ENCODE assay signal across 11 cellular contexts in genomic region chr6:134446228-134446848, GRCh38.
A peak's percentile ranks its signal among the peaks of the same experiment; 100 is the strongest.
DNase-seq lines count a peak whose midpoint lies in the region; ATAC-seq, FAIRE-seq and TF ChIP-seq lines count a peak whose summit lies in the region.
"Had no signal": no experiment of that assay in that cellular context is flagged by ENCODE, and none has a peak within 500 bp of the region (broad histone marks: within the 10 kb centered on the region; RNA-seq: fewer than 3 reads in every experiment).

No MANE protein-coding gene starts in this region.

- H3K4me3 ChIP-seq in BE2C (ENCODE audit: low read depth, low read length) (no peak overlapping the region), bronchial epithelial cell (ENCODE audit: low read depth, low read length) (no peak overlapping the region)

- peaks cover 5% of the 10 kb centered on the region; the same call in 1 of the 2 replicates for H3K4me1 ChIP-seq in BE2C

- no peak for ATAC-seq in GM18873 (IDR thresholded peaks at IDR 0.05; ENCODE audit: low FRiP score, unreplicated experiment)

- DNase-seq in BE2C: peak; percentile 20
- DNase-seq in NCI-H1694 (lab: John Stamatoyannopoulos, UW): peak; percentile 30
- peak; percentile 67 for DNase-seq in bronchial epithelial cell (ENCODE audit: low read depth)
- DNase-seq in left kidney (ENCODE audit: low read depth, low spot score): peak; percentile 58
- no peak for DNase-seq in mesenteric fat pad (ENCODE audit: low spot score)
- DNase-seq in stimulated activated CD4-positive, alpha-beta T cell treated with anti-CD3 and anti-CD28 coated beads, Interleukin-2, amount 100 ng/mL, for 48 hours: no peak
- no peak for DNase-seq in MV-4-11 (lab: John Stamatoyannopoulos, UW)
- DNase-seq: activated CD4-positive, CD25-positive, alpha-beta regulatory T cell treated with anti-CD3 and anti-CD28 coated beads, Interleukin-2, amount 50 U/mL, for 72 hours; stimulated activated CD4-positive, alpha-beta T cell treated with anti-CD3 and anti-CD28 coated beads, Interleukin-2, amount 100 ng/mL, for 24 hours; trophoblast cell had no signal

- H3K36me3 ChIP-seq in BE2C: no peaks in the 10 kb centered on the region
- H3K36me3 ChIP-seq in bronchial epithelial cell (ENCODE audit: control insufficient read depth, insufficient read depth, low read length): no peaks in the 10 kb centered on the region

- peak; percentile 16; the same call in 1 of the 2 replicates for TF ChIP-seq CTCF in BE2C (IDR thresholded peaks at IDR 0.05; ENCODE audit: low read depth, low read length)
- TF ChIP-seq CTCF in bronchial epithelial cell (IDR thresholded peaks at IDR 0.05; ENCODE audit: insufficient read depth, low read length, severe bottlenecking): no peak

- peak; percentile 86 for FAIRE-seq in bronchial epithelial cell (lab: Jason Lieb, UNC)

- H3K27me3 ChIP-seq in BE2C (no peaks in the 10 kb centered on the region), bronchial epithelial cell (ENCODE audit: control insufficient read depth, insufficient read depth, low read length) (no peaks in the 10 kb centered on the region)

- H3K9me3 ChIP-seq in BE2C: no peaks in the 10 kb centered on the region

Comparison
In these comparisons a context has a peak if more than half of its experiments do, and no peak if none do; other contexts are left out.
1. DNase-seq: peak in BE2C (single experiment), NCI-H1694 (single experiment), bronchial epithelial cell (single experiment) and left kidney (single experiment); none in mesenteric fat pad (single experiment), stimulated activated CD4-positive, alpha-beta T cell treated with anti-CD3 and anti-CD28 coated beads, Interleukin-2, amount 100 ng/mL, for 48 hours (0 of 2) and MV-4-11 (single experiment).